Comparison of ENCODE assay signal across 1 cellular context in genomic region chr6:132530293-132530974, GRCh38.
TF ChIP-seq lines count a peak whose summit lies in the region.

No MANE protein-coding gene starts in this region.

TF ChIP-seq in HCT116, 20 proteins besides CTCF, POLR2A, EP300 and RAD21 (continued from another document):
- no peak for TF ChIP-seq CBX3 (IDR thresholded peaks at IDR 0.05; ENCODE audit: low read depth)
